In the genomic region with DNA sequence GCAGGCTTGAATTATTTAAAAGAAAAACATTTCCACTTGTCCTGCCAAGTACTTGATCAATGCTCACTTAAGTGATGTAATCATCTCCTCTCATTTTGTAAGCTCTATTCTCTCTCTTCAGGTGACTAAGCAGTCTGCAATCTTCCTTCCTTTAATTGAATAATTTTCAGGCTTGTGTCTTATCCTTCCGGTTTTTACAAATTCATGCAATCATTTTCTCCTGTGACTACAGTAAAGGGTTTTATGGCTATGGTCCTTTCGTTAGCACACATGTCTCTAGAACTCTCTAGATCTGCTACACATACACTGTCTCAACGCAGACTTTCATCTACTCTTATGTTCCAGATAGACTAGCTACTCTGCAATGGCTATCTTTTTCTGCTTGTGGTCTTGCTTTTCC, we compare ENCODE assay signal across 10 cellular contexts. TPM values are rescaled to one million over a fixed set of nuclear protein-coding genes. Genes with fewer than 3 reads are reported as not detected.
DNase-seq lines count a peak whose midpoint lies in the region; ATAC-seq, FAIRE-seq and TF ChIP-seq lines count a peak whose summit lies in the region.
"Had no signal": no experiment of that assay in that cellular context is flagged by ENCODE, and none has a peak within 500 bp of the region (broad histone marks: within the 10 kb centered on the region; RNA-seq: fewer than 3 reads in every experiment).

No MANE protein-coding gene starts in this region.

- no peaks in the 10 kb centered on the region for H3K27me3 ChIP-seq in bronchial epithelial cell (ENCODE audit: control insufficient read depth, insufficient read depth, low read length)

- intact Hi-C loops in left colon (cut with DNase I, micrococcal nuclease), result no loop called here

- TF ChIP-seq CTCF in bronchial epithelial cell (IDR thresholded peaks at IDR 0.05; ENCODE audit: insufficient read depth, low read length, severe bottlenecking), result no peak
- TF ChIP-seq CTCF in omental fat pad (IDR thresholded peaks at IDR 0.05), result no peak
- no peak for TF ChIP-seq CTCF in D721Med (IDR thresholded peaks at IDR 0.05; ENCODE audit: insufficient read depth, missing control alignments)

- no peak overlapping the region for H3K4me3 ChIP-seq in bronchial epithelial cell (ENCODE audit: low read depth, low read length)
- H3K4me3 ChIP-seq: left ventricle myocardium inferior had no signal

- FAIRE-seq in bronchial epithelial cell (lab: Jason Lieb, UNC), result no peak
- no peak for FAIRE-seq in D721Med (lab: Jason Lieb, UNC)

- no peaks in the 10 kb centered on the region for H3K36me3 ChIP-seq in bronchial epithelial cell (ENCODE audit: control insufficient read depth, insufficient read depth, low read length)
- H3K36me3 ChIP-seq: left ventricle myocardium inferior had no signal

- ATAC-seq in omental fat pad (ENCODE audit: low FRiP score) (peak; percentile 92), left colon (no peak), GM19463 (IDR thresholded peaks at IDR 0.05; ENCODE audit: unreplicated experiment) (no peak)

- DNase-seq in GM03348 (ENCODE audit: low spot score) (peak; percentile 84), NCI-H2227 (lab: John Stamatoyannopoulos, UW; ENCODE audit: unreplicated experiment) (peak; percentile 37), bronchial epithelial cell (ENCODE audit: low read depth) (peak; percentile 87), omental fat pad (ENCODE audit: low spot score) (no peak), left colon (no peak), D721Med (ENCODE audit: insufficient read length, low spot score) (no peak)
- DNase-seq in activated naive CD4-positive, alpha-beta T cell treated with anti-CD3 and anti-CD28 coated beads, Interleukin-2, amount 50 U/mL, for 16 hours, result no peak
- DNase-seq: activated naive CD8-positive, alpha-beta T cell treated with anti-CD3 and anti-CD28 coated beads, Interleukin-2, amount 10 ng/mL, durations not matched to agents 7 days and 5 days; left ventricle myocardium inferior had no signal

RNA-seq across cellular contexts. Expression of gene UPB1, which starts 12.5 kb away (rescaled TPM):
- total RNA-seq in bronchial epithelial cell (not detected in 2 replicates), omental fat pad (1 to 10 TPM in 1 of 4 donors, under 1 TPM in 1, not detected in 2; 0.13 to 1.9 TPM), left colon (under 1 TPM in 1 of 2 donors, not detected in 1; 0.08 TPM)

RNA-seq across cellular contexts. Expression of gene ADORA2A, which starts 55.2 kb away (rescaled TPM):
- total RNA-seq in bronchial epithelial cell (under 0.01 and 0.77 TPM in 2 replicates), omental fat pad (1 to 10 TPM; 1.7 to 4.5 (median 2.5) TPM), left colon (1 to 10 TPM; 2.5 to 4.0 TPM)

Comparison
In these comparisons a context has a peak if more than half of its experiments do, and no peak if none do; other contexts are left out.
1. DNase-seq: peak in GM03348 (single experiment), NCI-H2227 (single experiment) and bronchial epithelial cell (single experiment); none in omental fat pad (single experiment), left colon (0 of 2), activated naive CD4-positive, alpha-beta T cell treated with anti-CD3 and anti-CD28 coated beads, Interleukin-2, amount 50 U/mL, for 16 hours (single experiment) and D721Med (single experiment).